ENCODE assay signal across 1 cellular context in genomic region chr10:102834143-102834542, GRCh38.
TF ChIP-seq lines count a peak whose summit lies in the region.

No MANE protein-coding gene starts in this region.

TF ChIP-seq in H1, 55 proteins besides CTCF, POLR2A, EP300 and RAD21:
- TF ChIP-seq ASH2L (IDR thresholded peaks at IDR 0.05; ENCODE audit: low read length), result no peak
- no peak for TF ChIP-seq TCF12 (IDR thresholded peaks at IDR 0.05; ENCODE audit: low read depth, low read length)
- TF ChIP-seq TBP (IDR thresholded peaks at IDR 0.05; ENCODE audit: low read depth, low read length), result no peak
- no peak for TF ChIP-seq FOSL1 (IDR thresholded peaks at IDR 0.05; ENCODE audit: insufficient read depth, low read depth, low read length)
- TF ChIP-seq CBX8 (IDR thresholded peaks at IDR 0.05; ENCODE audit: borderline replicate concordance, low read depth, low read length), result no peak
- TF ChIP-seq SRF (IDR thresholded peaks at IDR 0.05; ENCODE audit: low read depth, low read length), result no peak
- no peak for TF ChIP-seq CREB1 (IDR thresholded peaks at IDR 0.05)
- TF ChIP-seq RXRA (IDR thresholded peaks at IDR 0.05; ENCODE audit: insufficient read depth, low read depth, low read length), result no peak
- no peak for TF ChIP-seq CHD1 (IDR thresholded peaks at IDR 0.05; ENCODE audit: low read depth, low read length)
- no peak for TF ChIP-seq SIX5 (IDR thresholded peaks at IDR 0.05; ENCODE audit: low read depth, low read length)
- TF ChIP-seq CHD2 (IDR thresholded peaks at IDR 0.05; ENCODE audit: low read length), result no peak
- TF ChIP-seq TEAD4 (IDR thresholded peaks at IDR 0.05; ENCODE audit: low read depth, low read length), result no peak
- TF ChIP-seq BRCA1 (IDR thresholded peaks at IDR 0.05; ENCODE audit: low read depth, low read length), result no peak
- TF ChIP-seq RFX5 (IDR thresholded peaks at IDR 0.05; ENCODE audit: borderline replicate concordance, low read depth, low read length), result no peak
- TF ChIP-seq ATF2 (IDR thresholded peaks at IDR 0.05; ENCODE audit: low read length), result no peak
- TF ChIP-seq YY1 (IDR thresholded peaks at IDR 0.05; ENCODE audit: low read depth, low read length), result no peak
- no peak for TF ChIP-seq EZH2 (IDR thresholded peaks at IDR 0.05; ENCODE audit: low read depth, low read length, severe bottlenecking)
- TF ChIP-seq CHD7 (IDR thresholded peaks at IDR 0.05; ENCODE audit: insufficient replicate concordance, low read length), result no peak
- no peak for TF ChIP-seq JUN (IDR thresholded peaks at IDR 0.05; ENCODE audit: low read depth, low read length)
